Comparison of ENCODE assay signal across 11 cellular contexts in the genomic region with DNA sequence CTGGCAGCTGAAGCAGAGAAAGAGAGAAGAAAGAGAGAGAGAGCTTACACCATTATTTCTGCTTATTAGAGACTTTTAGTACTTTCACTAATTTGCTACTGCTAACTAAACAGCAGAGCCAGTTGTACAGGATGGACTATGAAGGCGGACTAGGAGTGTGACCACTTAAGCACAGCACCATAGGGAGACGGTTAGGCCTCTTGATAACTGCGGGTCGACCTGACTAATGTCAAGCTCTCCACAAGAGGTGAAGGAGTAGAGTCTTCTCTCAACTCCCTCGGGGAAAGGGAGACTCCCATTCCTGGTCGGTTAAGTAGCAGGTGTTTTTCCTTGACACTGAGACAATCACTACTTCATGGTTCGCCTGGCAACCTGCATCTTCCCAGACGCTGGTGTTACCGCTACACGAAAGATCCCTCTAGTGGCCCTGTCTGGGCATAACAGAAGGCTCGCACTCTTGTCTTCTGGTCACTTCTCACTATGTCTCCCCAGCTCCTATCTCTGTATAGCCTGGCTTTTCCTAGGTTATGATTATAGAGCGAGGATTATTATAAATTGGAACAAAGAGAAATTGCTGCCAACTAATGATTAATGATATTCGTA. TPM values are rescaled to one million over a fixed set of nuclear protein-coding genes. Genes with fewer than 3 reads are reported as not detected.
DNase-seq lines count a peak whose midpoint lies in the region; ATAC-seq and TF ChIP-seq lines count a peak whose summit lies in the region.
"Had no signal": no experiment of that assay in that cellular context is flagged by ENCODE, and none has a peak within 500 bp of the region (broad histone marks: within the 10 kb centered on the region; RNA-seq: fewer than 3 reads in every experiment).

No MANE protein-coding gene starts in this region.

- H3K9me3 ChIP-seq in liver (ENCODE audit: control insufficient read depth in 4 of 4, low read length in 3 of 4) = peaks cover 0 to 2% (median 0%) of the 10 kb centered on the region in 4 donors
- no peaks in the 10 kb centered on the region for H3K9me3 ChIP-seq in T-helper 17 cell (ENCODE audit: control insufficient read depth, low read length, poor library complexity, severe bottlenecking)

- no peaks in the 10 kb centered on the region for H3K4me1 ChIP-seq in liver (ENCODE audit: control insufficient read depth in 4 of 4, insufficient read depth in 4 of 4, low read length in 3 of 4)

- CTCF ChIA-PET in activated CD8-positive, alpha-beta T cell treated with anti-CD3 and anti-CD28 coated beads for 36 hours (lab: Charles Lee) = interaction anchor here (0.8 kb wide), 1 partner anchor 11 kb away, joined by 6 read pairs; no protein-coding TSS in a partner anchor

- H3K36me3 ChIP-seq in liver (ENCODE audit: control insufficient read depth in 4 of 4, insufficient read depth in 3 of 4, low read depth in 1 of 4, low read length in 3 of 4) = no peaks in the 10 kb centered on the region

- H3K27ac ChIP-seq in liver (ENCODE audit: low read depth in 1 of 2, low read length in 2 of 2) = no peak overlapping the region

- H3K4me1 Mint-ChIP-seq in activated CD8-positive, alpha-beta T cell treated with anti-CD3 and anti-CD28 coated beads for 36 hours (ENCODE audit: low read depth) = no peaks in the 10 kb centered on the region
- peaks cover 2% of the 10 kb centered on the region for H3K4me1 Mint-ChIP-seq in T-helper 17 cell
- H3K4me1 Mint-ChIP-seq: memory B cell had no signal

- TF ChIP-seq RAD21 in liver (IDR thresholded peaks at IDR 0.05) = peak in 1 of 2 donors; percentile 8

- 37% methylated on average over 13 of the region's 13 CpGs for WGBS in liver

- ATAC-seq in activated CD8-positive, alpha-beta T cell treated with anti-CD3 and anti-CD28 coated beads for 36 hours = no peak
- no peak for ATAC-seq in T-helper 17 cell
- ATAC-seq in HG03095 (IDR thresholded peaks at IDR 0.05; ENCODE audit: unreplicated experiment) = no peak
- ATAC-seq in GM18519 (IDR thresholded peaks at IDR 0.05; ENCODE audit: low FRiP score, unreplicated experiment) = no peak

- H3K9me3 Mint-ChIP-seq in activated CD8-positive, alpha-beta T cell treated with anti-CD3 and anti-CD28 coated beads for 36 hours = no peaks in the 10 kb centered on the region

- no peaks in the 10 kb centered on the region for H3K36me3 Mint-ChIP-seq in activated CD8-positive, alpha-beta T cell treated with anti-CD3 and anti-CD28 coated beads for 36 hours (ENCODE audit: low read depth)
- no peaks in the 10 kb centered on the region for H3K36me3 Mint-ChIP-seq in T-helper 17 cell (ENCODE audit: low read depth)
- H3K36me3 Mint-ChIP-seq: memory B cell had no signal

- no peaks in the 10 kb centered on the region for H3K27me3 ChIP-seq in liver (ENCODE audit: control insufficient read depth in 4 of 4, insufficient read depth in 4 of 4, low read length in 3 of 4)

- H3K27ac Mint-ChIP-seq in activated CD8-positive, alpha-beta T cell treated with anti-CD3 and anti-CD28 coated beads for 36 hours = no peak overlapping the region
- no peak overlapping the region for H3K27ac Mint-ChIP-seq in T-helper 17 cell
- H3K27ac Mint-ChIP-seq: memory B cell had no signal

- POLR2A ChIA-PET in activated CD8-positive, alpha-beta T cell treated with anti-CD3 and anti-CD28 coated beads for 36 hours (lab: Charles Lee) = no interaction called here

- peaks cover 26% of the 10 kb centered on the region for H3K27me3 Mint-ChIP-seq in activated CD8-positive, alpha-beta T cell treated with anti-CD3 and anti-CD28 coated beads for 36 hours
- peaks cover 44% of the 10 kb centered on the region for H3K27me3 Mint-ChIP-seq in T-helper 17 cell

- intact Hi-C loops in activated CD8-positive, alpha-beta T cell treated with anti-CD3 and anti-CD28 coated beads for 36 hours (cut with micrococcal nuclease) = no loop called here

- H3K4me3 ChIP-seq in Jurkat, Clone E6-1 (ENCODE audit: low read length) = no peak overlapping the region
- no peak overlapping the region for H3K4me3 ChIP-seq in liver (ENCODE audit: low read depth in 1 of 3, low read length in 3 of 3)

- TF ChIP-seq CTCF in activated CD8-positive, alpha-beta T cell treated with anti-CD3 and anti-CD28 coated beads for 36 hours (IDR thresholded peaks at IDR 0.05) = peak; percentile 12
- TF ChIP-seq CTCF in liver (IDR thresholded peaks at IDR 0.05; ENCODE audit: low read depth, low read length, missing input control) = peak; percentile 23

- no peak overlapping the region for H3K4me3 Mint-ChIP-seq in activated CD8-positive, alpha-beta T cell treated with anti-CD3 and anti-CD28 coated beads for 36 hours
- H3K4me3 Mint-ChIP-seq in T-helper 17 cell = no peak overlapping the region
- H3K4me3 Mint-ChIP-seq: memory B cell had no signal

- H3K9ac ChIP-seq in liver (ENCODE audit: low read depth in 1 of 2, low read length in 2 of 2) = no peak overlapping the region

- DNase-seq in DMS 273 (lab: John Stamatoyannopoulos, UW; ENCODE audit: unreplicated experiment) = peak; percentile 4
- DNase-seq in DMS 273 treated with DMSO at 0.1 percent for 48 hours (lab: John Stamatoyannopoulos, UW) = no peak
- peak; percentile 7 for DNase-seq in Jurkat, Clone E6-1 (ENCODE audit: low read depth, low spot score)
- peak; percentile 31 for DNase-seq in activated CD8-positive, alpha-beta T cell treated with anti-CD3 and anti-CD28 coated beads for 36 hours
- no peak for DNase-seq in T-helper 17 cell
- DNase-seq: activated CD4-positive, CD25-positive, alpha-beta regulatory T cell treated with anti-CD3 and anti-CD28 coated beads, Interleukin-2, amount 50 U/mL, for 72 hours; NK-92 treated with Interleukin-12 subunit alpha and Interleukin-12 subunit beta, amount 100 ng/mL, for 24 hours had no signal

TF ChIP-seq in liver, 16 proteins besides CTCF, POLR2A, EP300 and RAD21 (continues in another document):
- TF ChIP-seq, protein P1, sequence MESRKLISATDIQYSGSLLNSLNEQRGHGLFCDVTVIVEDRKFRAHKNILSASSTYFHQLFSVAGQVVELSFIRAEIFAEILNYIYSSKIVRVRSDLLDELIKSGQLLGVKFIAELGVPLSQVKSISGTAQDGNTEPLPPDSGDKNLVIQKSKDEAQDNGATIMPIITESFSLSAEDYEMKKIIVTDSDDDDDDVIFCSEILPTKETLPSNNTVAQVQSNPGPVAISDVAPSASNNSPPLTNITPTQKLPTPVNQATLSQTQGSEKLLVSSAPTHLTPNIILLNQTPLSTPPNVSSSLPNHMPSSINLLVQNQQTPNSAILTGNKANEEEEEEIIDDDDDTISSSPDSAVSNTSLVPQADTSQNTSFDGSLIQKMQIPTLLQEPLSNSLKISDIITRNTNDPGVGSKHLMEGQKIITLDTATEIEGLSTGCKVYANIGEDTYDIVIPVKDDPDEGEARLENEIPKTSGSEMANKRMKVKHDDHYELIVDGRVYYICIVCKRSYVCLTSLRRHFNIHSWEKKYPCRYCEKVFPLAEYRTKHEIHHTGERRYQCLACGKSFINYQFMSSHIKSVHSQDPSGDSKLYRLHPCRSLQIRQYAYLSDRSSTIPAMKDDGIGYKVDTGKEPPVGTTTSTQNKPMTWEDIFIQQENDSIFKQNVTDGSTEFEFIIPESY (IDR thresholded peaks at IDR 0.05) = no peak
- no peak for TF ChIP-seq JUND (IDR thresholded peaks at IDR 0.05)
- TF ChIP-seq, protein P2, sequence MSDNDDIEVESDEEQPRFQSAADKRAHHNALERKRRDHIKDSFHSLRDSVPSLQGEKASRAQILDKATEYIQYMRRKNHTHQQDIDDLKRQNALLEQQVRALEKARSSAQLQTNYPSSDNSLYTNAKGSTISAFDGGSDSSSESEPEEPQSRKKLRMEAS (IDR thresholded peaks at IDR 0.05) = no peak
- TF ChIP-seq EGR1 (IDR thresholded peaks at IDR 0.05; ENCODE audit: low read depth in 2 of 2) = no peak
- TF ChIP-seq GABPA (IDR thresholded peaks at IDR 0.05 in 1 of 2, conservative IDR thresholded peaks at IDR 0.05 in 1 of 2) = no peak
- TF ChIP-seq TAF1 (conservative IDR thresholded peaks at IDR 0.05) = no peak
- TF ChIP-seq HNF4A (conservative IDR thresholded peaks at IDR 0.05) = no peak
- TF ChIP-seq RXRA (IDR thresholded peaks at IDR 0.05) = no peak
- TF ChIP-seq, protein P3, sequence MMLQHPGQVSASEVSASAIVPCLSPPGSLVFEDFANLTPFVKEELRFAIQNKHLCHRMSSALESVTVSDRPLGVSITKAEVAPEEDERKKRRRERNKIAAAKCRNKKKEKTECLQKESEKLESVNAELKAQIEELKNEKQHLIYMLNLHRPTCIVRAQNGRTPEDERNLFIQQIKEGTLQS (IDR thresholded peaks at IDR 0.05) = no peak
- TF ChIP-seq YY1 (IDR thresholded peaks at IDR 0.05) = no peak
- no peak for TF ChIP-seq FOXA2 (IDR thresholded peaks at IDR 0.05)
- TF ChIP-seq NR2F2 (IDR thresholded peaks at IDR 0.05) = no peak
- TF ChIP-seq SP1 (IDR thresholded peaks at IDR 0.05) = no peak

RNA-seq across cellular contexts. Expression of gene PSG7, which starts 5.3 kb away (rescaled TPM):
- polyA plus RNA-seq in Jurkat, Clone E6-1 (2012; ENCODE audit: insufficient read depth, insufficient read length) = not detected
- total RNA-seq in activated CD8-positive, alpha-beta T cell treated with anti-CD3 and anti-CD28 coated beads for 36 hours = not detected
- total RNA-seq in liver (not detected), T-helper 17 cell (not detected)
- polyA plus RNA-seq in liver = not detected

RNA-seq across cellular contexts. Expression of gene PSG6, which starts 24.6 kb away (rescaled TPM):
- polyA plus RNA-seq in Jurkat, Clone E6-1 (2012; ENCODE audit: insufficient read depth, insufficient read length) = not detected
- not detected for total RNA-seq in activated CD8-positive, alpha-beta T cell treated with anti-CD3 and anti-CD28 coated beads for 36 hours
- total RNA-seq in liver (not detected), T-helper 17 cell (not detected)
- not detected for polyA plus RNA-seq in liver

Comparison
In these comparisons a context has a peak if more than half of its experiments do, and no peak if none do; other contexts are left out.
1. DNase-seq: peak in DMS 273 (single experiment), Jurkat, Clone E6-1 (single experiment) and activated CD8-positive, alpha-beta T cell treated with anti-CD3 and anti-CD28 coated beads for 36 hours (single experiment); none in DMS 273 treated with DMSO at 0.1 percent for 48 hours (single experiment) and T-helper 17 cell (0 of 3).